ENCODE assay signal across 20 cellular contexts in genomic region chr2:236001854-236002253, GRCh38.
DNase-seq lines count a peak whose midpoint lies in the region; ATAC-seq, FAIRE-seq and TF ChIP-seq lines count a peak whose summit lies in the region.
"Had no signal": no experiment of that assay in that cellular context is flagged by ENCODE, and none has a peak within 500 bp of the region (broad histone marks: within the 10 kb centered on the region; RNA-seq: fewer than 3 reads in every experiment).

No MANE protein-coding gene starts in this region.

- peaks cover 34% of the 10 kb centered on the region for H3K36me3 ChIP-seq in BLaER1
- H3K36me3 ChIP-seq in endothelial cell of umbilical vein (ENCODE audit: control insufficient read depth in 2 of 2, extremely low read depth in 1 of 2, insufficient read depth in 2 of 2, low read length in 2 of 2) = no peaks in the 10 kb centered on the region
- no peaks in the 10 kb centered on the region for H3K36me3 ChIP-seq in psoas muscle (ENCODE audit: insufficient read depth in 1 of 2, low read depth in 1 of 2)

- POLR2A ChIA-PET in endothelial cell of umbilical vein (lab: Charles Lee) = no interaction called here

- FAIRE-seq in endothelial cell of umbilical vein (lab: Jason Lieb, UNC) = no peak
- FAIRE-seq: A204.1, HTR-8/SVneo had no signal

- H3K27me3 Mint-ChIP-seq in activated CD8-positive, alpha-beta memory T cell treated with anti-CD3 and anti-CD28 coated beads, Interleukin-2, amount 10 ng/mL, durations not matched to agents 7 days and 5 days = no peaks in the 10 kb centered on the region
- peaks cover 4% of the 10 kb centered on the region for H3K27me3 Mint-ChIP-seq in endothelial cell (ENCODE audit: unreplicated experiment)

- H3K4me2 ChIP-seq in BLaER1 (peak overlapping the region; percentile 94), endothelial cell of umbilical vein (ENCODE audit: insufficient read depth, low read length) (peak overlapping the region; percentile 84)

- no peaks in the 10 kb centered on the region for H3K27me3 ChIP-seq in BLaER1
- H3K27me3 ChIP-seq in endothelial cell of umbilical vein (ENCODE audit: control insufficient read depth in 2 of 2, insufficient read depth in 2 of 2, low read length in 2 of 2) = no peaks in the 10 kb centered on the region
- no peaks in the 10 kb centered on the region for H3K27me3 ChIP-seq in psoas muscle (ENCODE audit: insufficient read depth in 3 of 3, low read length in 2 of 3)
- H3K27me3 ChIP-seq: Peyer's patch had no signal

- dilution Hi-C loops in endothelial cell of umbilical vein (cut with MboI; ENCODE audit: extremely low pct_ligation_motif_present, low sequenced_read_pairs) = no loop called here

- H3K9me1 ChIP-seq in endothelial cell of umbilical vein (replicated peaks; ENCODE audit: control insufficient read depth, extremely low read depth, insufficient read depth, low read length) = no peaks in the 10 kb centered on the region

- H3K79me2 ChIP-seq in endothelial cell of umbilical vein (ENCODE audit: control insufficient read depth, insufficient read depth, low read length) = no peaks in the 10 kb centered on the region

- H3K4me3 ChIP-seq in BLaER1 (peak overlapping the region; percentile 51), endothelial cell of umbilical vein (replicated peaks in 1 of 3; ENCODE audit: insufficient read depth in 1 of 3, low read depth in 1 of 3, low read length in 3 of 3) (peak overlapping the region in 1 of 3 experiments; percentile 48), psoas muscle (peak overlapping the region; percentile 27)
- H3K4me3 ChIP-seq: Peyer's patch had no signal

- H3K9me3 Mint-ChIP-seq in activated CD8-positive, alpha-beta memory T cell treated with anti-CD3 and anti-CD28 coated beads, Interleukin-2, amount 10 ng/mL, durations not matched to agents 7 days and 5 days (ENCODE audit: low read depth) = peaks cover 2% of the 10 kb centered on the region
- H3K9me3 Mint-ChIP-seq in endothelial cell (ENCODE audit: unreplicated experiment) = no peaks in the 10 kb centered on the region

- H3K4me3 Mint-ChIP-seq in activated CD8-positive, alpha-beta memory T cell treated with anti-CD3 and anti-CD28 coated beads, Interleukin-2, amount 10 ng/mL, durations not matched to agents 7 days and 5 days = no peak overlapping the region
- H3K4me3 Mint-ChIP-seq in endothelial cell (ENCODE audit: unreplicated experiment) = no peak overlapping the region
- H3K4me3 Mint-ChIP-seq: B cell; CD4-positive, CD25-positive, alpha-beta regulatory T cell; IgD-negative memory B cell had no signal

- intact Hi-C loops in endothelial cell of umbilical vein (cut with micrococcal nuclease) (loop anchor here (1.0 to 2.0 kb wide), 3 partner anchors 19 to 178 kb away; no protein-coding TSS in a partner anchor), psoas muscle (cut with DNase I) (no loop called here)

- H3K27ac Mint-ChIP-seq in activated CD8-positive, alpha-beta memory T cell treated with anti-CD3 and anti-CD28 coated beads, Interleukin-2, amount 10 ng/mL, durations not matched to agents 7 days and 5 days = no peak overlapping the region
- H3K27ac Mint-ChIP-seq in endothelial cell (ENCODE audit: unreplicated experiment) = no peak overlapping the region
- H3K27ac Mint-ChIP-seq: B cell; CD4-positive, CD25-positive, alpha-beta regulatory T cell; IgD-negative memory B cell had no signal

- H3K36me3 Mint-ChIP-seq in activated CD8-positive, alpha-beta memory T cell treated with anti-CD3 and anti-CD28 coated beads, Interleukin-2, amount 10 ng/mL, durations not matched to agents 7 days and 5 days = no peaks in the 10 kb centered on the region
- H3K36me3 Mint-ChIP-seq in endothelial cell (ENCODE audit: low read depth, unreplicated experiment) = no peaks in the 10 kb centered on the region
- H3K36me3 Mint-ChIP-seq: CD4-positive, CD25-positive, alpha-beta regulatory T cell; IgD-negative memory B cell had no signal

- H3K4me1 ChIP-seq in BLaER1 (peaks cover 82% of the 10 kb centered on the region), endothelial cell of umbilical vein (ENCODE audit: control insufficient read depth, extremely low read depth, insufficient read depth, low read length) (peaks cover 11% of the 10 kb centered on the region), psoas muscle (no peaks in the 10 kb centered on the region)
- H3K4me1 ChIP-seq: Peyer's patch had no signal

- TF ChIP-seq CTCF in endothelial cell of umbilical vein (IDR thresholded peaks at IDR 0.05; ENCODE audit: extremely low read depth in 1 of 2, insufficient read depth in 1 of 2, low read depth in 1 of 2, low read length in 2 of 2) (no peak), psoas muscle (IDR thresholded peaks at IDR 0.05) (no peak), endothelial cell (IDR thresholded peaks at IDR 0.05; ENCODE audit: unreplicated experiment) (no peak)

- H3K4me1 Mint-ChIP-seq in activated CD8-positive, alpha-beta memory T cell treated with anti-CD3 and anti-CD28 coated beads, Interleukin-2, amount 10 ng/mL, durations not matched to agents 7 days and 5 days = no peaks in the 10 kb centered on the region
- peaks cover 4% of the 10 kb centered on the region for H3K4me1 Mint-ChIP-seq in endothelial cell (ENCODE audit: unreplicated experiment)
- H3K4me1 Mint-ChIP-seq: B cell; CD4-positive, CD25-positive, alpha-beta regulatory T cell had no signal

- H3K9me3 ChIP-seq in BLaER1 (peaks cover 19% of the 10 kb centered on the region; the same call in 1 of the 2 replicates), endothelial cell of umbilical vein (replicated peaks; ENCODE audit: control insufficient read depth, insufficient read depth, low read length) (no peaks in the 10 kb centered on the region), psoas muscle (no peaks in the 10 kb centered on the region)
- H3K9me3 ChIP-seq: Peyer's patch had no signal

- DNase-seq in LHCN-M2 (ENCODE audit: low read depth) (peak; percentile 8), endothelial cell of umbilical vein (ENCODE audit: low read depth, low spot score) (peak; percentile 80), psoas muscle (no peak), endothelial cell (ENCODE audit: low spot score) (no peak)
- no peak for DNase-seq in activated CD8-positive, alpha-beta memory T cell treated with anti-CD3 and anti-CD28 coated beads, Interleukin-2, amount 10 ng/mL, durations not matched to agents 7 days and 5 days
- DNase-seq: CD4-positive, CD25-positive, alpha-beta regulatory T cell; EL; H7; NCI-H1105 treated with DMSO at 0.1 percent for 48 hours; NCI-H2081; NCI-H345; NCI-H524; NCI-H774; Peyer's patch had no signal

- H2AFZ ChIP-seq in endothelial cell of umbilical vein (ENCODE audit: low read depth, low read length) = peak overlapping the region; percentile 97

- H3K27ac ChIP-seq in BLaER1 (peak overlapping the region; percentile 88), endothelial cell of umbilical vein (ENCODE audit: insufficient read depth, low read depth, low read length) (peak overlapping the region; percentile 90), psoas muscle (no peak overlapping the region)
- H3K27ac ChIP-seq: Peyer's patch had no signal

- TSS peak; percentile 96 for BruUV-seq in endothelial cell of umbilical vein (replicated peaks; lab: Mats Ljungman, UMichigan)

- ATAC-seq in psoas muscle = peak in 2 of 4 donors; percentile 37 to 47
- no peak for ATAC-seq in activated CD8-positive, alpha-beta memory T cell treated with anti-CD3 and anti-CD28 coated beads, Interleukin-2, amount 10 ng/mL, durations not matched to agents 7 days and 5 days
- no peak for ATAC-seq in esophagus mucosa

- H4K20me1 ChIP-seq in BLaER1 = no peaks in the 10 kb centered on the region
- no peaks in the 10 kb centered on the region for H4K20me1 ChIP-seq in endothelial cell of umbilical vein (replicated peaks; ENCODE audit: control insufficient read depth, extremely low read depth, insufficient read depth, low read length)

- no peak for TF ChIP-seq POLR2A in endothelial cell of umbilical vein (IDR thresholded peaks at IDR 0.05; ENCODE audit: low read depth, low read length)

- CTCF ChIA-PET in endothelial cell of umbilical vein (lab: Charles Lee) = interaction anchor here (0.7 to 1.4 kb wide), 4 partner anchors 11 to 223 kb away, joined by 3 to 5 read pairs (median 4); no protein-coding TSS in a partner anchor
- CTCF ChIA-PET in activated CD8-positive, alpha-beta memory T cell treated with anti-CD3 and anti-CD28 coated beads, Interleukin-2, amount 10 ng/mL, durations not matched to agents 7 days and 5 days (lab: Charles Lee) = no interaction called here

- peak overlapping the region; percentile 70; the same call in 1 of the 2 replicates for H3K9ac ChIP-seq in BLaER1
- peak overlapping the region; percentile 71 for H3K9ac ChIP-seq in endothelial cell of umbilical vein (replicated peaks; ENCODE audit: extremely low read depth, insufficient read depth, low read length)

- WGBS in psoas muscle, 3 donors = 79 to 93% (median 81%) methylated on average over 8 of the region's 8 CpGs

TF ChIP-seq in endothelial cell of umbilical vein, 7 proteins besides CTCF, POLR2A, EP300 and RAD21:
- TF ChIP-seq POLR2AphosphoS5 (IDR thresholded peaks at IDR 0.05; ENCODE audit: insufficient read depth, low read depth, low read length) (no peak), FOS (IDR thresholded peaks at IDR 0.05; ENCODE audit: borderline replicate concordance, insufficient read depth, low read length) (no peak), MAX (IDR thresholded peaks at IDR 0.05; ENCODE audit: insufficient read depth, insufficient read length) (peak; percentile 58), JUN (IDR thresholded peaks at IDR 0.05; ENCODE audit: borderline replicate concordance, insufficient read depth, insufficient read length, low read depth) (no peak)

Comparison
In these comparisons a context has a peak if more than half of its experiments do, and no peak if none do; other contexts are left out.
1. DNase-seq: peak in LHCN-M2 (single experiment) and endothelial cell of umbilical vein (single experiment); none in psoas muscle (0 of 2), activated CD8-positive, alpha-beta memory T cell treated with anti-CD3 and anti-CD28 coated beads, Interleukin-2, amount 10 ng/mL, durations not matched to agents 7 days and 5 days (single experiment) and endothelial cell (single experiment).